Comparison of ENCODE assay signal across 24 cellular contexts in genomic region chr15:24675332-24676144, GRCh38. TPM values are rescaled to one million over a fixed set of nuclear protein-coding genes. Genes with fewer than 3 reads are reported as not detected.
"Had no signal": no experiment of that assay in that cellular context is flagged by ENCODE, and none has a peak within 500 bp of the region (broad histone marks: within the 10 kb centered on the region; RNA-seq: fewer than 3 reads in every experiment).

Gene NPAP1 (plus strand): TSS chr15:24675775. CDS start chr15:24675868, 93 bp downstream.

- H3K4me1 ChIP-seq: gastrocnemius medialis, neural progenitor cell, prostate gland, right atrium auricular region, sigmoid colon, transverse colon, vagina had no signal

- H3K4me3 ChIP-seq: dorsolateral prefrontal cortex, gastrocnemius medialis, lung, neural progenitor cell, prostate gland, right atrium auricular region, sigmoid colon, transverse colon, vagina had no signal

- H3K9ac ChIP-seq: neural progenitor cell had no signal

- ATAC-seq: esophagus mucosa, gastrocnemius medialis, left ventricle myocardium superior had no signal

- H3K9me3 ChIP-seq: gastrocnemius medialis, prostate gland, right atrium auricular region, vagina had no signal

- H3K4me2 ChIP-seq: neural progenitor cell had no signal

- H3K27ac ChIP-seq: dorsolateral prefrontal cortex, epithelial cell of prostate, gastrocnemius medialis, neural progenitor cell, prostate gland, right atrium auricular region, sigmoid colon, transverse colon, vagina had no signal

- H3K36me3 ChIP-seq: gastrocnemius medialis, neural progenitor cell, prostate gland, right atrium auricular region, sigmoid colon, transverse colon, vagina had no signal

- H3K27me3 ChIP-seq: gastrocnemius medialis, neural progenitor cell, right atrium auricular region, sigmoid colon, transverse colon, vagina had no signal

- H2AFZ ChIP-seq: neural progenitor cell had no signal

- FAIRE-seq: colon, keratinocyte had no signal

- DNase-seq: dorsolateral prefrontal cortex; effector CD4-positive, alpha-beta T cell; foreskin fibroblast; gastrocnemius medialis; head of caudate nucleus; left ventricle myocardium superior; nucleus accumbens; sigmoid colon; stimulated activated naive CD4-positive, alpha-beta T cell; transverse colon had no signal

RNA-seq across cellular contexts. Expression of gene NPAP1, which starts in this region (rescaled TPM):
- total RNA-seq: esophagus mucosa, gastrocnemius medialis, glomerular endothelial cell, left ventricle myocardium superior, mononuclear cell, osteocyte, right atrium auricular region, skeletal muscle tissue, vagina had no signal
- polyA plus RNA-seq: keratinocyte, lung, thymus had no signal
